18 cellular contexts compared by ENCODE assay signal in the genomic region with DNA sequence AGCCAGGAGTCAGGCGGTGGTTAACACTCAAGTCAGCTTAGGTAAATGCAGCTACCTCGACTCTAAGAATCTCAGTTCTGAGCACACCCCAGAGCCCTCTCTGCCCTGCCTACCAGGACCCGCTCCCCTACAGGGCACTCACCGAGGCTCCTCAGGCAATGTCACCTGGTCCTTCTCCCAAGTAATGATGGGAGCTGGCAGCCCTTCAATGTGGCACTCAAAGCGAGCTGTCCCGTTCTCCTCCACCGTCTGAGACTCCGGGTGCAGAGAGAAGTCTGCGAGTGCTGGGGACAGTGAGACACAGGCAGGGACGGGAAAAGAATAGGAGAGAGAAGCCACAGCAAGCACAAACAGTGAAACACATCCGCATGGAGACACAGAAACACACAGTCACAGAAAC. TPM values are rescaled to one million over a fixed set of nuclear protein-coding genes. Genes with fewer than 3 reads are reported as not detected.
"Had no signal": no experiment of that assay in that cellular context is flagged by ENCODE, and none has a peak within 500 bp of the region (broad histone marks: within the 10 kb centered on the region; RNA-seq: fewer than 3 reads in every experiment).

No MANE protein-coding gene starts in this region.

- H3K27ac Mint-ChIP-seq: activated CD8-positive, alpha-beta T cell treated with anti-CD3 and anti-CD28 coated beads, Interleukin-2, amount 10 ng/mL, durations not matched to agents 7 days and 5 days; activated naive CD4-positive, alpha-beta T cell treated with anti-CD3 and anti-CD28 coated beads for 36 hours; type B pancreatic cell had no signal

- H3K4me3 ChIP-seq: adrenal gland, body of pancreas, hepatocyte had no signal

- H3K27ac ChIP-seq: adrenal gland, body of pancreas, epithelial cell of prostate, hepatocyte, VCaP had no signal

- H3K9me3 Mint-ChIP-seq: activated naive CD4-positive, alpha-beta T cell treated with anti-CD3 and anti-CD28 coated beads for 36 hours; central memory CD8-positive, alpha-beta T cell; type B pancreatic cell had no signal

- H2AFZ ChIP-seq: hepatocyte had no signal

- ATAC-seq: activated CD8-positive, alpha-beta T cell treated with anti-CD3 and anti-CD28 coated beads, Interleukin-2, amount 10 ng/mL, durations not matched to agents 7 days and 5 days; body of pancreas; right cardiac atrium had no signal

- H3K4me2 ChIP-seq: hepatocyte had no signal

- H3K36me3 Mint-ChIP-seq: type B pancreatic cell had no signal

- H3K4me3 Mint-ChIP-seq: activated CD8-positive, alpha-beta T cell treated with anti-CD3 and anti-CD28 coated beads, Interleukin-2, amount 10 ng/mL, durations not matched to agents 7 days and 5 days; activated naive CD4-positive, alpha-beta T cell treated with anti-CD3 and anti-CD28 coated beads for 36 hours; central memory CD8-positive, alpha-beta T cell; type B pancreatic cell had no signal

- DNase-seq: activated CD4-positive, alpha-beta T cell treated with anti-CD3 and anti-CD28 coated beads for 4 hours; activated CD8-positive, alpha-beta T cell treated with anti-CD3 and anti-CD28 coated beads, Interleukin-2, amount 10 ng/mL, durations not matched to agents 7 days and 5 days; activated naive CD4-positive, alpha-beta T cell treated with anti-CD3 and anti-CD28 coated beads for 36 hours; adrenal gland; effector memory CD4-positive, alpha-beta T cell; nucleus accumbens; right cardiac atrium; stimulated activated CD4-positive, alpha-beta T cell treated with anti-CD3 and anti-CD28 coated beads, Interleukin-2, amount 100 ng/mL, for 24 hours; stimulated activated naive CD4-positive, alpha-beta T cell; T-helper 1 cell had no signal

- H3K27me3 ChIP-seq: adrenal gland, body of pancreas, hepatocyte had no signal

- H3K36me3 ChIP-seq: adrenal gland had no signal

- H3K9me3 ChIP-seq: adrenal gland, body of pancreas had no signal

RNA-seq across cellular contexts. Expression of a gene that starts 32.2 kb away (rescaled TPM):
- total RNA-seq: activated CD8-positive, alpha-beta T cell treated with anti-CD3 and anti-CD28 coated beads, Interleukin-2, amount 10 ng/mL, durations not matched to agents 7 days and 5 days; activated naive CD4-positive, alpha-beta T cell treated with anti-CD3 and anti-CD28 coated beads for 36 hours; body of pancreas; lower leg skin; posterior vena cava had no signal
